ENCODE assay signal across 9 cellular contexts in genomic region chr14:28142400-28143015, GRCh38.
DNase-seq lines count a peak whose midpoint lies in the region; ATAC-seq and TF ChIP-seq lines count a peak whose summit lies in the region.
"Had no signal": no experiment of that assay in that cellular context is flagged by ENCODE, and none has a peak within 500 bp of the region (broad histone marks: within the 10 kb centered on the region; RNA-seq: fewer than 3 reads in every experiment).

No MANE protein-coding gene starts in this region.

- TF ChIP-seq CTCF in GM10248 (IDR thresholded peaks at IDR 0.05; ENCODE audit: control extremely low read depth, extremely low read depth, low read depth, missing control alignments), result no peak

- peak; percentile 5 for DNase-seq in NCI-H2029 (lab: John Stamatoyannopoulos, UW)
- DNase-seq in NCI-H2029 treated with DMSO at 0.1 percent for 48 hours (lab: John Stamatoyannopoulos, UW), result no peak
- peak; percentile 20 for DNase-seq in NCI-H2227 treated with DMSO at 0.1 percent for 48 hours (lab: John Stamatoyannopoulos, UW)
- DNase-seq in cerebellar cortex (ENCODE audit: low spot score), result peak; percentile 2
- peak; percentile 47 for DNase-seq in putamen (ENCODE audit: low spot score)
- DNase-seq in GM10248 (ENCODE audit: extremely low spot score), result no peak
- no peak for DNase-seq in UCSD-AML1 (lab: John Stamatoyannopoulos, UW; ENCODE audit: unreplicated experiment)
- DNase-seq: NCI-H526 treated with DMSO at 0.1 percent for 48 hours had no signal

- POLR2A ChIA-PET in GM10248 (lab: Yijun Ruan, JAX), result no interaction called here

- CTCF ChIA-PET in GM10248 (lab: Yijun Ruan, JAX), result no interaction called here

- no peak for ATAC-seq in GM21737 (IDR thresholded peaks at IDR 0.05; ENCODE audit: unreplicated experiment)

Comparison
In these comparisons a context has a peak if more than half of its experiments do, and no peak if none do; other contexts are left out.
1. DNase-seq: peak in NCI-H2029 (single experiment), NCI-H2227 treated with DMSO at 0.1 percent for 48 hours (single experiment), cerebellar cortex (single experiment) and putamen (single experiment); none in NCI-H2029 treated with DMSO at 0.1 percent for 48 hours (single experiment), GM10248 (single experiment) and UCSD-AML1 (single experiment).